Comparison of ENCODE assay signal across 27 cellular contexts in the genomic region with DNA sequence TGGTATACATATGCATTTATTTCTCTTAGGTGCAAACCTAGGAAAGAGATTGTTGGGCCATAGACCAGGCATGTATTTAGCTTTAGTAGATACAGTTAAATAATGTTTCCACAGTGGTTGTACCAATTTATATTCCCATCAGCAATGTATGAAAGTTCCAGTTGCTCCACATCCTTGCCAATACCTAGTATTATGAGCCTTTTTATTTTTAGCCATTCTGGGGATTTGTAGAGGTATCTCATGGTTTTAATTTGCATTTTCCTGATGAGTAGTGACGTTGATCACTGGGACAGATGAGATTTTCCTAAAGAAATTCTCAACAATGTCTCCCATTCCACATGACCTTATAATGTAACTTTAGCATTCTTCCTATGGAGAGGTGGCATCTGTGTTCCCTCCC.
DNase-seq lines count a peak whose midpoint lies in the region; TF ChIP-seq lines count a peak whose summit lies in the region.
"Had no signal": no experiment of that assay in that cellular context is flagged by ENCODE, and none has a peak within 500 bp of the region (broad histone marks: within the 10 kb centered on the region; RNA-seq: fewer than 3 reads in every experiment).

No MANE protein-coding gene starts in this region.

- H3K4me3 ChIP-seq in HEK293 (ENCODE audit: low read depth, low read length), result no peak overlapping the region
- H3K4me3 ChIP-seq: A549; BLaER1; BLaER1 treated with 17β-estradiol and CSF1 and Interleukin-3, amounts not matched to agents 10 nM and 100 nM had no signal

- no peak overlapping the region for H3K27ac ChIP-seq in HEK293 (ENCODE audit: extremely low read depth, low read depth, low read length)
- H3K27ac ChIP-seq: 22Rv1; A549; BLaER1; BLaER1 treated with 17β-estradiol and CSF1 and Interleukin-3, amounts not matched to agents 10 nM and 100 nM; C4-2B had no signal

- no peaks in the 10 kb centered on the region for H3K4me1 ChIP-seq in HEK293 (ENCODE audit: control insufficient read depth, insufficient read depth, low read length)
- H3K4me1 ChIP-seq: BE2C, Caco-2 had no signal

- H3K36me3 ChIP-seq in HEK293 (ENCODE audit: control insufficient read depth in 2 of 2, insufficient read depth in 1 of 2, low read length in 2 of 2), result no peaks in the 10 kb centered on the region
- H3K36me3 ChIP-seq: BE2C; BLaER1; BLaER1 treated with 17β-estradiol and CSF1 and Interleukin-3, amounts not matched to agents 10 nM and 100 nM had no signal

- DNase-seq in kidney tubule cell (ENCODE audit: low spot score), result no peak
- DNase-seq: 8988T; ACHN; AML-193; BE2C; C1 segment of cervical spinal cord; Caco-2; Calu3; CD4-positive, alpha-beta memory T cell; CD4-positive, alpha-beta T cell; CD4-positive, CD25-positive, alpha-beta regulatory T cell; CD8-positive, alpha-beta memory T cell; CD8-positive, alpha-beta T cell; COR-L47; DMS 273 treated with DMSO at 0.1 percent for 48 hours; DMS153; DMS53; DMS79; DMS79 treated with DMSO at 0.1 percent for 48 hours; DND-41; EL had no signal

- POLR2A ChIA-PET in HEK293 (lab: Yijun Ruan, JAX), result no interaction called here

- CTCF ChIA-PET in HEK293 (lab: Yijun Ruan, JAX), result interaction anchor here (0.5 kb wide), 2 partner anchors 22 to 28 kb away, joined by 3 to 4 read pairs; no protein-coding TSS in a partner anchor

- no peaks in the 10 kb centered on the region for H3K9me3 ChIP-seq in HEK293 (ENCODE audit: control insufficient read depth, insufficient read depth, low read depth, low read length)
- H3K9me3 ChIP-seq: A549, BE2C, BLaER1, Caco-2 had no signal

- TF ChIP-seq CTCF in HEK293 (tag by site-specific recombination; IDR thresholded peaks at IDR 0.05), result no peak

TF ChIP-seq in HEK293, 187 proteins besides CTCF, POLR2A, EP300 and RAD21:
- TF ChIP-seq ZNF184 (tag by site-specific recombination; IDR thresholded peaks at IDR 0.05) (peak; percentile 96), ZNF157 (tag by site-specific recombination; IDR thresholded peaks at IDR 0.05) (no peak)
